In genomic region chr11:64916848-64917662, GRCh38 we compare ENCODE assay signal across 1 cellular context.
TF ChIP-seq lines count a peak whose summit lies in the region.

ATG2A (minus strand) TSS chr11:64917209; CDS start chr11:64917135, 74 bp downstream.

TF ChIP-seq in HepG2, 621 proteins besides CTCF, POLR2A, EP300 and RAD21 (continued from another document and continues in another):
- no peak for TF ChIP-seq AKNA (CRISPR knock-in tag; IDR thresholded peaks at IDR 0.05; ENCODE audit: borderline replicate concordance)
- peak; percentile 80 for TF ChIP-seq GATAD1 (CRISPR knock-in tag; IDR thresholded peaks at IDR 0.05)
- TF ChIP-seq ZNF20 (CRISPR knock-in tag; IDR thresholded peaks at IDR 0.05): no peak
- peak; percentile 89; the same call in 1 of the 2 replicates for TF ChIP-seq CSRNP1 (CRISPR knock-in tag; IDR thresholded peaks at IDR 0.05)
- TF ChIP-seq ZC3H13 (CRISPR knock-in tag; IDR thresholded peaks at IDR 0.05): no peak
- TF ChIP-seq ZNF879 (CRISPR knock-in tag; IDR thresholded peaks at IDR 0.05): no peak
- 0 out of 2 replicates have a peak, but pooled peaks have one; percentile 48 for TF ChIP-seq IRF9 (CRISPR knock-in tag; IDR thresholded peaks at IDR 0.05; ENCODE audit: borderline replicate concordance)
- no peak for TF ChIP-seq ZEB1 (IDR thresholded peaks at IDR 0.05; ENCODE audit: insufficient replicate concordance, low read depth)
- 0 out of 2 replicates have a peak, but pooled peaks have one; percentile 74 for TF ChIP-seq MYNN (CRISPR knock-in tag; IDR thresholded peaks at IDR 0.05; ENCODE audit: low read depth)
- TF ChIP-seq ZNF136 (CRISPR knock-in tag; IDR thresholded peaks at IDR 0.05; ENCODE audit: low read depth): no peak
- TF ChIP-seq ZNF674 (CRISPR knock-in tag; IDR thresholded peaks at IDR 0.05; ENCODE audit: low read depth): no peak
- no peak; the same call in 1 of the 2 replicates for TF ChIP-seq ZBTB43 (CRISPR knock-in tag; conservative IDR thresholded peaks at IDR 0.05)
- TF ChIP-seq RFX3 (CRISPR knock-in tag; IDR thresholded peaks at IDR 0.05): no peak
- no peak; the same call in 1 of the 2 replicates for TF ChIP-seq NFATC3 (CRISPR knock-in tag; IDR thresholded peaks at IDR 0.05)
- TF ChIP-seq ZNF558 (CRISPR knock-in tag; IDR thresholded peaks at IDR 0.05; ENCODE audit: borderline replicate concordance): no peak; the same call in 1 of the 2 replicates
- TF ChIP-seq EEA1 (CRISPR knock-in tag; IDR thresholded peaks at IDR 0.05; ENCODE audit: borderline replicate concordance): no peak
- 0 out of 2 replicates have a peak, but pooled peaks have one; percentile 43 for TF ChIP-seq BATF2 (CRISPR knock-in tag; IDR thresholded peaks at IDR 0.05)
- 0 out of 2 replicates have a peak, but pooled peaks have one; percentile 53 for TF ChIP-seq ZBTB7B (CRISPR knock-in tag; IDR thresholded peaks at IDR 0.05)
- TF ChIP-seq THYN1 (CRISPR knock-in tag; IDR thresholded peaks at IDR 0.05; ENCODE audit: borderline replicate concordance, low read depth): no peak
- TF ChIP-seq SMARCE1 (IDR thresholded peaks at IDR 0.05; ENCODE audit: borderline replicate concordance): no peak
- TF ChIP-seq KDM1A (CRISPR knock-in tag; IDR thresholded peaks at IDR 0.05): no peak
- peak; percentile 45; the same call in 1 of the 2 replicates for TF ChIP-seq SRY (CRISPR knock-in tag; IDR thresholded peaks at IDR 0.05)
- no peak for TF ChIP-seq IRX3 (CRISPR knock-in tag; IDR thresholded peaks at IDR 0.05; ENCODE audit: borderline replicate concordance, low read depth)
- TF ChIP-seq SP5 (CRISPR knock-in tag; IDR thresholded peaks at IDR 0.05; ENCODE audit: borderline replicate concordance, low read depth): no peak
- TF ChIP-seq NFAT5 (CRISPR knock-in tag; IDR thresholded peaks at IDR 0.05): 0 out of 2 replicates have a peak, but pooled peaks have one; percentile 47
- TF ChIP-seq JDP2 (CRISPR knock-in tag; IDR thresholded peaks at IDR 0.05; ENCODE audit: borderline replicate concordance): no peak
- TF ChIP-seq ZNF496 (CRISPR knock-in tag; IDR thresholded peaks at IDR 0.05; ENCODE audit: insufficient replicate concordance): no peak
- 0 out of 2 replicates have a peak, but pooled peaks have one; percentile 37 for TF ChIP-seq MTA1 (CRISPR knock-in tag; IDR thresholded peaks at IDR 0.05; ENCODE audit: borderline replicate concordance)
- TF ChIP-seq ZNF430 (CRISPR knock-in tag; IDR thresholded peaks at IDR 0.05): peak; percentile 82
- TF ChIP-seq MYC (CRISPR knock-in tag; IDR thresholded peaks at IDR 0.05; ENCODE audit: borderline replicate concordance): peak; percentile 38; the same call in 1 of the 2 replicates
- TF ChIP-seq ETV5 (CRISPR knock-in tag; IDR thresholded peaks at IDR 0.05; ENCODE audit: borderline replicate concordance): no peak; the same call in 1 of the 2 replicates
- no peak for TF ChIP-seq ZSCAN20 (CRISPR knock-in tag; IDR thresholded peaks at IDR 0.05; ENCODE audit: borderline replicate concordance)
- no peak; the same call in 1 of the 2 replicates for TF ChIP-seq BCL3 (CRISPR knock-in tag; IDR thresholded peaks at IDR 0.05)
- no peak for TF ChIP-seq ZNF282 (IDR thresholded peaks at IDR 0.05; ENCODE audit: partially characterized antibody)
- peak; percentile 23; the same call in 1 of the 2 replicates for TF ChIP-seq LBX2 (CRISPR knock-in tag; IDR thresholded peaks at IDR 0.05; ENCODE audit: borderline replicate concordance)
- TF ChIP-seq ZNF432 (CRISPR knock-in tag; IDR thresholded peaks at IDR 0.05; ENCODE audit: borderline replicate concordance): no peak
- no peak for TF ChIP-seq ZSCAN22 (CRISPR knock-in tag; IDR thresholded peaks at IDR 0.05)
- TF ChIP-seq NFYC (CRISPR knock-in tag; IDR thresholded peaks at IDR 0.05): peak; percentile 90
- 0 out of 2 replicates have a peak, but pooled peaks have one; percentile 41 for TF ChIP-seq ARHGAP35 (CRISPR knock-in tag; IDR thresholded peaks at IDR 0.05; ENCODE audit: borderline replicate concordance)
- peak; percentile 50; the same call in 1 of the 2 replicates for TF ChIP-seq CREM (IDR thresholded peaks at IDR 0.05)
- no peak for TF ChIP-seq CREM (CRISPR knock-in tag; IDR thresholded peaks at IDR 0.05)
- no peak for TF ChIP-seq HDAC6 (IDR thresholded peaks at IDR 0.05; ENCODE audit: low read depth, low read length)
- TF ChIP-seq ZNF256 (CRISPR knock-in tag; conservative IDR thresholded peaks at IDR 0.05): no peak
- 0 out of 2 replicates have a peak, but pooled peaks have one; percentile 29 for TF ChIP-seq RFXANK (CRISPR knock-in tag; IDR thresholded peaks at IDR 0.05)
- TF ChIP-seq ZNF326 (CRISPR knock-in tag; IDR thresholded peaks at IDR 0.05; ENCODE audit: borderline replicate concordance): no peak
- peak; percentile 81 for TF ChIP-seq PHF21A (CRISPR knock-in tag; IDR thresholded peaks at IDR 0.05)
- no peak for TF ChIP-seq NCOA1 (CRISPR knock-in tag; IDR thresholded peaks at IDR 0.05)
